ENCODE assay signal across 16 cellular contexts in genomic region chr13:84553252-84553651, GRCh38.
DNase-seq lines count a peak whose midpoint lies in the region; ATAC-seq and TF ChIP-seq lines count a peak whose summit lies in the region.
"Had no signal": no experiment of that assay in that cellular context is flagged by ENCODE, and none has a peak within 500 bp of the region (broad histone marks: within the 10 kb centered on the region; RNA-seq: fewer than 3 reads in every experiment).

No MANE protein-coding gene starts in this region.

- H3K4me1 ChIP-seq in body of pancreas, result peaks cover 8% of the 10 kb centered on the region
- peaks cover 7% of the 10 kb centered on the region for H3K4me1 ChIP-seq in neuron (ENCODE audit: insufficient read depth, low read length)
- H3K4me1 ChIP-seq: Caco-2 had no signal

- 12 to 13% methylated on average over 5 of the region's 5 CpGs for WGBS in body of pancreas, 2 donors

- peak overlapping the region; percentile 51 for H2AFZ ChIP-seq in neuron (ENCODE audit: low read depth, low read length)

- intact Hi-C loops in body of pancreas (cut with DNase I), result no loop called here

- no peak for ATAC-seq in body of pancreas
- ATAC-seq: HCT116, HepG2, Panc1 had no signal

- H3K4me3 ChIP-seq in body of pancreas, result no peak overlapping the region
- no peak overlapping the region for H3K4me3 ChIP-seq in neuron (ENCODE audit: low read length)

- TF ChIP-seq CTCF in body of pancreas (IDR thresholded peaks at IDR 0.05), result no peak
- no peak for TF ChIP-seq CTCF in GM10266 (IDR thresholded peaks at IDR 0.05; ENCODE audit: control insufficient read depth, insufficient read depth, low read depth, missing control alignments)

- H3K9me3 ChIP-seq in body of pancreas (no peaks in the 10 kb centered on the region), neuron (ENCODE audit: low read length) (no peaks in the 10 kb centered on the region)
- H3K9me3 ChIP-seq: Caco-2 had no signal

- no peak for TF ChIP-seq POLR2A in body of pancreas (IDR thresholded peaks at IDR 0.05)

- no peaks in the 10 kb centered on the region for H3K36me3 ChIP-seq in body of pancreas (replicated peaks in 1 of 2; ENCODE audit: insufficient read depth in 1 of 2, low read depth in 2 of 2)
- no peaks in the 10 kb centered on the region for H3K36me3 ChIP-seq in neuron (ENCODE audit: insufficient read depth, low read length)

- H3K27me3 ChIP-seq in body of pancreas (no peaks in the 10 kb centered on the region), neuron (ENCODE audit: insufficient read depth, low read length) (no peaks in the 10 kb centered on the region)

- DNase-seq in ELR (ENCODE audit: low read depth), result peak; percentile 30
- peak; percentile 2 for DNase-seq in LHCN-M2 (ENCODE audit: low read depth)
- DNase-seq in body of pancreas, result peak in 3 of 4 donors; percentile 5 to 19 (median 13)
- no peak for DNase-seq in substantia nigra (lab: John Stamatoyannopoulos, UW)
- DNase-seq in GM10266 (ENCODE audit: extremely low spot score), result no peak
- DNase-seq in epidermal melanocyte (ENCODE audit: insufficient read length, low spot score), result no peak
- DNase-seq: AML-193, Caco-2, DMS53, NCI-H2081, SIG-M5 had no signal

- no peak overlapping the region for H3K27ac ChIP-seq in body of pancreas
- H3K27ac ChIP-seq in substantia nigra (ENCODE audit: low read depth, low read length, poor library complexity, severe bottlenecking), result no peak overlapping the region
- H3K27ac ChIP-seq: KMS-11 had no signal

Comparison
In these comparisons a context has a peak if more than half of its experiments do, and no peak if none do; other contexts are left out.
1. DNase-seq: peak in ELR (single experiment), LHCN-M2 (single experiment) and body of pancreas (3 of 4); none in substantia nigra (0 of 49), GM10266 (single experiment) and epidermal melanocyte (single experiment).